Comparison of ENCODE assay signal across 8 cellular contexts in the genomic region with DNA sequence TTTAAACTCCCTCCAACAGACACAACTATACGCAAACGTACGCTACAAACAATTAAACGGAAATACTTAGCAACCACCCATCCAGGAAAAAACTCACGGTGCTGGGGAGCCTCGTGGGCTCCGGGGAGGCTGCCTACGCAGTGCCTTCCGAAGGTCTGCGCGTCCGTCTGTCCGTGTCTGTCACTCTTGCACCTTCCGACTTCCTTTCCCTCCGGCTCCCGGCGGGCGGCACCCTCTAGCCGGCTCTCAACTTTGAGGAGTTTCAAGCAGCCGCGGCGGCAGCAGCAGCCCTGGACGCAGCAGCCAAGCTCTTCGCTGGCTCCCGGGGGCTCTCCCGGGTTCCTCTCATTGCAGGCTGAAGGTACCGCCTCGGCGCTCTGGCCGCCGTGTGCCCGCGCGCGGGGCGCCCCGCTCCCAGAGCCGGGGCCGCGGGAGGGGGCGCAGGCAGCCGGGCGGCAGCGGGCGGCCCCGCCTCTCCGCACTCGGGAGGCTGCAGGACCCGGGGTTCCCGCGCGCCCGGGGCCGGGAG. TPM values are rescaled to one million over a fixed set of nuclear protein-coding genes. Genes with fewer than 3 reads are reported as not detected.
DNase-seq lines count a peak whose midpoint lies in the region; ATAC-seq and TF ChIP-seq lines count a peak whose summit lies in the region.

TSS of gene PCED1B (plus strand) at position 257 of the 529 bp plus-strand sequence. CDS start 155,443 bp downstream, outside the sequence.

- ATAC-seq in GM18498 (IDR thresholded peaks at IDR 0.05; ENCODE audit: unreplicated experiment) = peak; percentile 79
- ATAC-seq in HG02870 (IDR thresholded peaks at IDR 0.05; ENCODE audit: unreplicated experiment) = peak; percentile 64
- peak; percentile 67 for ATAC-seq in activated CD8-positive, alpha-beta T cell treated with anti-CD3 and anti-CD28 coated beads, Interleukin-2, amount 10 ng/mL, durations not matched to agents 7 days and 5 days

- peaks cover 32% of the 10 kb centered on the region for H3K36me3 Mint-ChIP-seq in activated CD8-positive, alpha-beta T cell treated with anti-CD3 and anti-CD28 coated beads, Interleukin-2, amount 10 ng/mL, durations not matched to agents 7 days and 5 days (ENCODE audit: low read depth)
- H3K36me3 Mint-ChIP-seq in endodermal cell (ENCODE audit: low read depth) = no peaks in the 10 kb centered on the region

- TF ChIP-seq CTCF in endodermal cell (conservative IDR thresholded peaks at IDR 0.05) = peak; percentile 60

- peaks cover 61% of the 10 kb centered on the region for H3K4me1 Mint-ChIP-seq in activated CD8-positive, alpha-beta T cell treated with anti-CD3 and anti-CD28 coated beads, Interleukin-2, amount 10 ng/mL, durations not matched to agents 7 days and 5 days (ENCODE audit: low read depth)
- peaks cover 51% of the 10 kb centered on the region for H3K4me1 Mint-ChIP-seq in endodermal cell

- H3K27me3 ChIP-seq in endodermal cell (ENCODE audit: control insufficient read depth, insufficient read depth, low read length, poor library complexity, severe bottlenecking) (peaks cover 19% of the 10 kb centered on the region), mononuclear cell (ENCODE audit: insufficient read depth, low read length) (peaks cover 6% of the 10 kb centered on the region)

- H3K36me3 ChIP-seq in endodermal cell (ENCODE audit: control insufficient read depth, insufficient read depth, low read length) = no peaks in the 10 kb centered on the region

- H3K4me3 ChIP-seq in endodermal cell (ENCODE audit: low read length) (peak within 1 kb of the TSS; percentile 89), mononuclear cell (ENCODE audit: low read length) (peak within 1 kb of the TSS; percentile 66)

- H3K9me3 Mint-ChIP-seq in activated CD8-positive, alpha-beta T cell treated with anti-CD3 and anti-CD28 coated beads, Interleukin-2, amount 10 ng/mL, durations not matched to agents 7 days and 5 days (ENCODE audit: insufficient read depth) = no peaks in the 10 kb centered on the region
- no peaks in the 10 kb centered on the region for H3K9me3 Mint-ChIP-seq in endodermal cell

- H3K9me3 ChIP-seq in endodermal cell (ENCODE audit: control insufficient read depth, low read length) (no peaks in the 10 kb centered on the region), mononuclear cell (ENCODE audit: low read depth, low read length) (no peaks in the 10 kb centered on the region)

- CTCF ChIA-PET in activated CD8-positive, alpha-beta T cell treated with anti-CD3 and anti-CD28 coated beads, Interleukin-2, amount 10 ng/mL, durations not matched to agents 7 days and 5 days (lab: Charles Lee) = interaction anchor here (0.7 to 4.4 kb wide), 21 partner anchors 9 to 329 kb away, joined by 3 to 47 read pairs (median 4); no protein-coding TSS in a partner anchor

- DNase-seq in NCI-H69 (lab: John Stamatoyannopoulos, UW) (peak; percentile 80), endodermal cell (peak; percentile 93), epidermal melanocyte (ENCODE audit: insufficient read length, low spot score) (no peak)
- peak; percentile 77 for DNase-seq in activated CD8-positive, alpha-beta T cell treated with anti-CD3 and anti-CD28 coated beads, Interleukin-2, amount 10 ng/mL, durations not matched to agents 7 days and 5 days
- peak; percentile 54 for DNase-seq in stimulated activated CD8-positive, alpha-beta memory T cell treated with anti-CD3 and anti-CD28 coated beads, Interleukin-4, amount 100 ng/mL, for 24 hours (ENCODE audit: low read depth)

- POLR2A ChIA-PET in activated CD8-positive, alpha-beta T cell treated with anti-CD3 and anti-CD28 coated beads, Interleukin-2, amount 10 ng/mL, durations not matched to agents 7 days and 5 days (lab: Charles Lee) = interaction anchor here (0.6 to 3.6 kb wide), 15 partner anchors 8 to 318 kb away, joined by 3 to 30 read pairs (median 5); no protein-coding TSS in a partner anchor

- peaks cover 8% of the 10 kb centered on the region for H3K4me1 ChIP-seq in endodermal cell (ENCODE audit: control insufficient read depth, insufficient read depth, low read length)
- H3K4me1 ChIP-seq in mononuclear cell (ENCODE audit: insufficient read depth, low read length) = peaks cover 38% of the 10 kb centered on the region

- peak within 1 kb of the TSS; percentile 90 for H3K27ac Mint-ChIP-seq in activated CD8-positive, alpha-beta T cell treated with anti-CD3 and anti-CD28 coated beads, Interleukin-2, amount 10 ng/mL, durations not matched to agents 7 days and 5 days
- peak within 1 kb of the TSS; percentile 74 for H3K27ac Mint-ChIP-seq in endodermal cell

- no peak within 1 kb of the TSS for H3K27ac ChIP-seq in endodermal cell (ENCODE audit: low read depth, low read length)

- H3K4me3 Mint-ChIP-seq in activated CD8-positive, alpha-beta T cell treated with anti-CD3 and anti-CD28 coated beads, Interleukin-2, amount 10 ng/mL, durations not matched to agents 7 days and 5 days = peak within 1 kb of the TSS; percentile 94
- H3K4me3 Mint-ChIP-seq in endodermal cell = peak within 1 kb of the TSS; percentile 73

- H3K9ac ChIP-seq in endodermal cell (ENCODE audit: extremely low read depth, low read length, poor library complexity, severe bottlenecking) = peak within 1 kb of the TSS; percentile 38

- H3K27me3 Mint-ChIP-seq in activated CD8-positive, alpha-beta T cell treated with anti-CD3 and anti-CD28 coated beads, Interleukin-2, amount 10 ng/mL, durations not matched to agents 7 days and 5 days (ENCODE audit: low read depth) = no peaks in the 10 kb centered on the region
- H3K27me3 Mint-ChIP-seq in endodermal cell (ENCODE audit: insufficient read depth) = peaks cover 11% of the 10 kb centered on the region

- WGBS in endodermal cell (ENCODE audit: insufficient coverage in 1 of 2, insufficient read length in 1 of 2), 2 experiments = 0% methylated on average over 6 to 54 of the region's 54 CpGs

RNA-seq across cellular contexts. Expression of gene PCED1B, which starts in this region (rescaled TPM):
- total RNA-seq in activated CD8-positive, alpha-beta T cell treated with anti-CD3 and anti-CD28 coated beads, Interleukin-2, amount 10 ng/mL, durations not matched to agents 7 days and 5 days = 10 to 100 TPM; 72.1 to 74.2 TPM
- total RNA-seq in endodermal cell = 1 to 10 TPM; 2.5 to 7.0 TPM
- polyA plus RNA-seq in endodermal cell (2013, experiment 1 of 2) = 2.7 TPM
- 2.0 TPM for polyA plus RNA-seq in endodermal cell (2013, experiment 2 of 2)
- 10.0 TPM for total RNA-seq in mononuclear cell
